Comparison of ENCODE assay signal across 27 cellular contexts in the genomic region with DNA sequence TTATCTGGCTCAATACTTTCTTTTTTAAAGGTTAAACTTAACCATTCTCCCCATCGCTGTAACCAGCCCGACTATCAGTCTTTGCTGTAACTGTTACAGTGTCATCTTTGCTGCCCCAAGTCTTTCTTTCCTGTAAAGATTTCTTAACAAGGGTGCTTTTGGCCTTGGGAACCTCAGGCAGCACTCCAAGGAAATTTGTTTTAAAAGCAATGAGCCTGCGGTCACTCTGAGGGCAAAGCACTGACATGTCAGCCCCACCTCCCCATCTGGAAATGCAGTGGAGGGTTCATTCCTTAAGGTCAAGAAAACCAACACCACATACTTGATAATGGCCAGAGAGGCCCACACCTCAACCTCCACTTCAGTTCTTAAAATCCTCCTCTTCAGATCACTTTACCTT. TPM values are rescaled to one million over a fixed set of nuclear protein-coding genes. Genes with fewer than 3 reads are reported as not detected.
A peak's percentile ranks its signal among the peaks of the same experiment; 100 is the strongest.
DNase-seq lines count a peak whose midpoint lies in the region; ATAC-seq and TF ChIP-seq lines count a peak whose summit lies in the region.
"Had no signal": no experiment of that assay in that cellular context is flagged by ENCODE, and none has a peak within 500 bp of the region (broad histone marks: within the 10 kb centered on the region; RNA-seq: fewer than 3 reads in every experiment).

No MANE protein-coding gene starts in this region.

- H3K4me3 ChIP-seq in adipocyte (ENCODE audit: low read length), result peak overlapping the region; percentile 62
- H3K4me3 ChIP-seq in fibroblast of the aortic adventitia (ENCODE audit: low read depth, low read length), result no peak overlapping the region
- no peak overlapping the region for H3K4me3 ChIP-seq in osteoblast (ENCODE audit: insufficient read depth, low read length)
- H3K4me3 ChIP-seq: body of pancreas, heart left ventricle, Peyer's patch, stomach, tibial nerve had no signal

- peak overlapping the region; percentile 11 for H3K27ac Mint-ChIP-seq in activated naive CD4-positive, alpha-beta T cell treated with anti-CD3 and anti-CD28 coated beads, Interleukin-2, amount 50 U/mL, for 24 hours
- H3K27ac Mint-ChIP-seq in activated naive CD4-positive, alpha-beta T cell treated with anti-CD3 and anti-CD28 coated beads for 36 hours, result no peak overlapping the region
- H3K27ac Mint-ChIP-seq in endothelial cell (ENCODE audit: unreplicated experiment), result no peak overlapping the region
- H3K27ac Mint-ChIP-seq: activated CD4-positive, alpha-beta memory T cell treated with anti-CD3 and anti-CD28 coated beads for 36 hours; memory B cell had no signal

- H3K36me3 ChIP-seq in adipocyte (ENCODE audit: control insufficient read depth, insufficient read depth, low read length, severe bottlenecking), result no peaks in the 10 kb centered on the region
- no peaks in the 10 kb centered on the region for H3K36me3 ChIP-seq in osteoblast (ENCODE audit: insufficient read depth, low read length)
- H3K36me3 ChIP-seq: heart left ventricle, Peyer's patch, stomach, tibial nerve had no signal

- peak overlapping the region; percentile 25 for H2AFZ ChIP-seq in osteoblast (ENCODE audit: low read length)

- H4K20me1 ChIP-seq in osteoblast (ENCODE audit: insufficient read depth, low read length), result peaks cover 3% of the 10 kb centered on the region

- H3K27me3 Mint-ChIP-seq in activated naive CD4-positive, alpha-beta T cell treated with anti-CD3 and anti-CD28 coated beads, Interleukin-2, amount 50 U/mL, for 24 hours, result no peaks in the 10 kb centered on the region
- H3K27me3 Mint-ChIP-seq in activated naive CD4-positive, alpha-beta T cell treated with anti-CD3 and anti-CD28 coated beads for 36 hours (ENCODE audit: low read depth), result no peaks in the 10 kb centered on the region
- H3K27me3 Mint-ChIP-seq in endothelial cell (ENCODE audit: unreplicated experiment), result peaks cover 13% of the 10 kb centered on the region
- H3K27me3 Mint-ChIP-seq: activated CD4-positive, alpha-beta memory T cell treated with anti-CD3 and anti-CD28 coated beads for 36 hours; memory B cell had no signal

- peak overlapping the region; percentile 47 for H3K4me2 ChIP-seq in osteoblast (ENCODE audit: insufficient read depth, low read length)

- H3K9me3 ChIP-seq in adipocyte (ENCODE audit: control insufficient read depth, low read length) (no peaks in the 10 kb centered on the region), osteoblast (ENCODE audit: low read depth, low read length) (no peaks in the 10 kb centered on the region)
- H3K9me3 ChIP-seq: body of pancreas, Peyer's patch, stomach had no signal

- no peak for ATAC-seq in HG02678 (IDR thresholded peaks at IDR 0.05; ENCODE audit: unreplicated experiment)
- ATAC-seq: body of pancreas, foreskin keratinocyte, heart left ventricle, left colon had no signal

- no peak overlapping the region for H3K4me3 Mint-ChIP-seq in activated naive CD4-positive, alpha-beta T cell treated with anti-CD3 and anti-CD28 coated beads, Interleukin-2, amount 50 U/mL, for 24 hours
- H3K4me3 Mint-ChIP-seq in activated naive CD4-positive, alpha-beta T cell treated with anti-CD3 and anti-CD28 coated beads for 36 hours, result no peak overlapping the region
- H3K4me3 Mint-ChIP-seq in endothelial cell (ENCODE audit: unreplicated experiment), result no peak overlapping the region
- H3K4me3 Mint-ChIP-seq: activated CD4-positive, alpha-beta memory T cell treated with anti-CD3 and anti-CD28 coated beads for 36 hours; memory B cell had no signal

- H3K36me3 Mint-ChIP-seq in activated naive CD4-positive, alpha-beta T cell treated with anti-CD3 and anti-CD28 coated beads, Interleukin-2, amount 50 U/mL, for 24 hours, result peaks cover 1% of the 10 kb centered on the region
- peaks cover 2% of the 10 kb centered on the region for H3K36me3 Mint-ChIP-seq in activated naive CD4-positive, alpha-beta T cell treated with anti-CD3 and anti-CD28 coated beads for 36 hours (ENCODE audit: low read depth)
- H3K36me3 Mint-ChIP-seq in endothelial cell (ENCODE audit: low read depth, unreplicated experiment), result peaks cover 6% of the 10 kb centered on the region
- H3K36me3 Mint-ChIP-seq: activated CD4-positive, alpha-beta memory T cell treated with anti-CD3 and anti-CD28 coated beads for 36 hours had no signal

- CTCF ChIA-PET in activated naive CD4-positive, alpha-beta T cell treated with anti-CD3 and anti-CD28 coated beads for 36 hours (lab: Charles Lee), result no interaction called here

- H3K4me1 Mint-ChIP-seq in activated naive CD4-positive, alpha-beta T cell treated with anti-CD3 and anti-CD28 coated beads, Interleukin-2, amount 50 U/mL, for 24 hours, result peaks cover 18% of the 10 kb centered on the region
- H3K4me1 Mint-ChIP-seq in activated naive CD4-positive, alpha-beta T cell treated with anti-CD3 and anti-CD28 coated beads for 36 hours (ENCODE audit: low read depth), result peaks cover 8% of the 10 kb centered on the region
- peaks cover 2% of the 10 kb centered on the region for H3K4me1 Mint-ChIP-seq in endothelial cell (ENCODE audit: unreplicated experiment)

- peaks cover 25% of the 10 kb centered on the region for H3K4me1 ChIP-seq in adipocyte (ENCODE audit: control insufficient read depth, insufficient read depth, low read length)
- peaks cover 23% of the 10 kb centered on the region for H3K4me1 ChIP-seq in osteoblast (ENCODE audit: insufficient read depth, low read length)
- H3K4me1 ChIP-seq: foreskin keratinocyte had no signal

- no peaks in the 10 kb centered on the region for H3K9me3 Mint-ChIP-seq in activated naive CD4-positive, alpha-beta T cell treated with anti-CD3 and anti-CD28 coated beads, Interleukin-2, amount 50 U/mL, for 24 hours
- peaks cover 2% of the 10 kb centered on the region for H3K9me3 Mint-ChIP-seq in activated naive CD4-positive, alpha-beta T cell treated with anti-CD3 and anti-CD28 coated beads for 36 hours
- H3K9me3 Mint-ChIP-seq in endothelial cell (ENCODE audit: unreplicated experiment), result no peaks in the 10 kb centered on the region
- H3K9me3 Mint-ChIP-seq: memory B cell had no signal

- H3K79me2 ChIP-seq in osteoblast (ENCODE audit: insufficient read depth, low read length), result peaks cover 34% of the 10 kb centered on the region

- no peak for DNase-seq in activated naive CD4-positive, alpha-beta T cell treated with anti-CD3 and anti-CD28 coated beads for 36 hours
- DNase-seq in adipocyte (ENCODE audit: low read depth), result no peak
- DNase-seq in fibroblast of the aortic adventitia (ENCODE audit: low read depth), result peak; percentile 61
- peak; percentile 53 for DNase-seq in osteoblast (ENCODE audit: insufficient read length, low spot score, missing footprints)
- DNase-seq in DMS153 (lab: John Stamatoyannopoulos, UW), result no peak
- DNase-seq in endothelial cell (ENCODE audit: low spot score), result no peak
- DNase-seq: 8988T; activated CD4-positive, alpha-beta memory T cell treated with anti-CD3 and anti-CD28 coated beads for 36 hours; activated CD4-positive, CD25-positive, alpha-beta regulatory T cell treated with anti-CD3 and anti-CD28 coated beads, Interleukin-2, amount 50 U/mL, for 72 hours; activated effector memory CD4-positive, alpha-beta T cell treated with Interleukin-2 at 50 U/mL for 16 hours; activated T-cell treated with anti-CD3 and anti-CD28 coated beads for 4 hours; AML-193; body of pancreas; DMS53; foreskin keratinocyte; heart left ventricle; left colon; NCI-H1092 treated with DMSO at 0.1 percent for 48 hours; NCI-H1930; NCI-H526; Peyer's patch; stimulated activated CD4-positive, alpha-beta T cell treated with anti-CD3 and anti-CD28 coated beads, Interleukin-2, amount 100 ng/mL, for 24 hours; stomach had no signal

- H3K27me3 ChIP-seq in adipocyte (replicated peaks; ENCODE audit: control insufficient read depth, insufficient read depth, low read length) (no peaks in the 10 kb centered on the region), osteoblast (ENCODE audit: insufficient read depth, low read length) (no peaks in the 10 kb centered on the region)
- H3K27me3 ChIP-seq: body of pancreas, foreskin keratinocyte, heart left ventricle, Peyer's patch, stomach had no signal

- peak overlapping the region; percentile 13 for H3K9ac ChIP-seq in adipocyte (ENCODE audit: low read length)

- intact Hi-C loops in activated naive CD4-positive, alpha-beta T cell treated with anti-CD3 and anti-CD28 coated beads for 36 hours (cut with micrococcal nuclease), result no loop called here

- TF ChIP-seq CTCF in fibroblast of the aortic adventitia (IDR thresholded peaks at IDR 0.05; ENCODE audit: insufficient read depth, low read length), result no peak
- no peak for TF ChIP-seq CTCF in osteoblast (IDR thresholded peaks at IDR 0.05; ENCODE audit: extremely low read depth, low read depth, low read length)
- no peak for TF ChIP-seq CTCF in endothelial cell (IDR thresholded peaks at IDR 0.05; ENCODE audit: unreplicated experiment)

- no peak overlapping the region for H3K27ac ChIP-seq in osteoblast (ENCODE audit: low read depth, low read length)
- H3K27ac ChIP-seq: body of pancreas, foreskin keratinocyte, heart left ventricle, Peyer's patch, stomach, tibial nerve had no signal

RNA-seq across cellular contexts. Expression of a gene that starts 3.2 kb away (rescaled TPM):
- total RNA-seq in activated naive CD4-positive, alpha-beta T cell treated with anti-CD3 and anti-CD28 coated beads for 36 hours, result 10 to 100 TPM; 10.9 to 11.0 TPM
- total RNA-seq in fibroblast of the aortic adventitia (ENCODE audit: low replicate concordance), result 32.9 and 123 TPM in 2 replicates
- 29.8 and 30.8 TPM in 2 replicates for total RNA-seq in osteoblast
- total RNA-seq in endothelial cell (ENCODE audit: unreplicated experiment), result 2.8 TPM

RNA-seq across cellular contexts. Expression of a gene that starts 51.3 kb away (rescaled TPM):
- total RNA-seq in activated naive CD4-positive, alpha-beta T cell treated with anti-CD3 and anti-CD28 coated beads for 36 hours, result 10 to 100 TPM; 10.8 to 13.1 TPM
- total RNA-seq in fibroblast of the aortic adventitia (ENCODE audit: low replicate concordance), result 26.5 and 45.6 TPM in 2 replicates
- 22.8 and 28.0 TPM in 2 replicates for total RNA-seq in osteoblast
- 15.3 TPM for total RNA-seq in endothelial cell (ENCODE audit: unreplicated experiment)

RNA-seq across cellular contexts. Expression of a gene that starts 51.7 kb away (rescaled TPM):
- 10 to 100 TPM; 86.6 to 95.3 TPM for total RNA-seq in activated naive CD4-positive, alpha-beta T cell treated with anti-CD3 and anti-CD28 coated beads for 36 hours
- total RNA-seq in fibroblast of the aortic adventitia (ENCODE audit: low replicate concordance), result 56.5 and 63.6 TPM in 2 replicates
- 45.4 and 53.6 TPM in 2 replicates for total RNA-seq in osteoblast
- 42.9 TPM for total RNA-seq in endothelial cell (ENCODE audit: unreplicated experiment)

Comparison
In these comparisons a context has a peak if more than half of its experiments do, and no peak if none do; other contexts are left out.
1. DNase-seq: peak in fibroblast of the aortic adventitia (single experiment) and osteoblast (single experiment); none in activated naive CD4-positive, alpha-beta T cell treated with anti-CD3 and anti-CD28 coated beads for 36 hours (single experiment), adipocyte (single experiment), DMS153 (single experiment) and endothelial cell (single experiment).